8 cellular contexts compared by ENCODE assay signal in genomic region chr1:26864610-26865480, GRCh38. TPM values are rescaled to one million over a fixed set of nuclear protein-coding genes. Genes with fewer than 3 reads are reported as not detected.
DNase-seq lines count a peak whose midpoint lies in the region; ATAC-seq and TF ChIP-seq lines count a peak whose summit lies in the region.

No MANE protein-coding gene starts in this region.

- TF ChIP-seq CTCF in GM13976 (IDR thresholded peaks at IDR 0.05; ENCODE audit: borderline replicate concordance, control extremely low read depth, extremely low read depth, insufficient read depth, missing control alignments), result no peak
- no peak for TF ChIP-seq CTCF in adrenal gland (IDR thresholded peaks at IDR 0.05)
- peak in 2 of 12 donors; percentile 4 to 8 for TF ChIP-seq CTCF in heart left ventricle (IDR thresholded peaks at IDR 0.05)
- peak; percentile 14 for TF ChIP-seq CTCF in type B pancreatic cell (conservative IDR thresholded peaks at IDR 0.05)

- H3K27me3 Mint-ChIP-seq in type B pancreatic cell, result no peaks in the 10 kb centered on the region

- peak overlapping the region; percentile 95 to 99 (median 97) for H3K27ac ChIP-seq in adrenal gland
- H3K27ac ChIP-seq in heart left ventricle, result peak overlapping the region; percentile 86 to 99 (median 95)

- H3K4me3 Mint-ChIP-seq in type B pancreatic cell, result peak overlapping the region; percentile 92

- H3K36me3 ChIP-seq in adrenal gland (replicated peaks in 1 of 2) (no peaks in the 10 kb centered on the region), heart left ventricle (no peaks in the 10 kb centered on the region)

- H3K4me1 ChIP-seq in adrenal gland (replicated peaks in 1 of 2) (peaks cover 4 to 5% of the 10 kb centered on the region in 2 donors), heart left ventricle (peaks cover 0 to 19% (median 9%) of the 10 kb centered on the region in 12 donors)

- no peaks in the 10 kb centered on the region for H3K9me3 Mint-ChIP-seq in type B pancreatic cell

- ATAC-seq in HG02852 (IDR thresholded peaks at IDR 0.05; ENCODE audit: unreplicated experiment), result peak; percentile 89
- peak; percentile 98 to 99 (median 98) for ATAC-seq in heart left ventricle

- intact Hi-C loops in adrenal gland (cut with DNase I) (no loop called here), heart left ventricle (cut with DNase I) (loop anchor here in 1 of 10 donors (5.0 kb wide), 1 partner anchor 53 kb away; no protein-coding TSS in a partner anchor)

- WGBS in adrenal gland, 4 donors, result 0 to 1% (median 0%) methylated on average over 8 to 75 of the region's 75 CpGs
- 0% methylated on average over 35 to 75 of the region's 75 CpGs for WGBS in heart left ventricle, 4 donors

- in situ Hi-C loops in GM13976 (cut with MboI; ENCODE audit: low sequenced_read_pairs, unreplicated experiment), result no loop called here

- H3K9me3 ChIP-seq in adrenal gland (replicated peaks in 1 of 3) (no peaks in the 10 kb centered on the region), heart left ventricle (no peaks in the 10 kb centered on the region)

- H3K4me1 Mint-ChIP-seq in type B pancreatic cell (ENCODE audit: unreplicated experiment), result peaks cover 17% of the 10 kb centered on the region

- H3K4me3 ChIP-seq in adrenal gland, result peak overlapping the region in 3 of 4 donors; percentile 18 to 58 (median 56)
- peak overlapping the region; percentile 22 to 78 (median 66) for H3K4me3 ChIP-seq in heart left ventricle

- DNase-seq in GM13976 (ENCODE audit: low spot score) (peak; percentile 97), NCI-H1436 treated with DMSO at 0.1 percent for 48 hours (lab: John Stamatoyannopoulos, UW) (peak; percentile 95), T follicular helper cell (ENCODE audit: low read depth) (peak; percentile 88), adrenal gland (peak; percentile 97 to 99 (median 98)), heart left ventricle (peak; percentile 96 to 99 (median 98)), pons (ENCODE audit: low spot score) (peak; percentile 96), type B pancreatic cell (ENCODE audit: extremely low spot score, unreplicated experiment) (peak; percentile 98)

- H3K27ac Mint-ChIP-seq in type B pancreatic cell, result peak overlapping the region; percentile 96

- H3K27me3 ChIP-seq in adrenal gland (no peaks in the 10 kb centered on the region), heart left ventricle (no peaks in the 10 kb centered on the region)

- TF ChIP-seq POLR2A in adrenal gland (IDR thresholded peaks at IDR 0.05) (peak; percentile 53 to 88), heart left ventricle (IDR thresholded peaks at IDR 0.05) (peak in 1 of 2 donors; percentile 74)

- no peaks in the 10 kb centered on the region for H3K36me3 Mint-ChIP-seq in type B pancreatic cell

RNA-seq across cellular contexts. Expression of gene SFN, which starts 1.9 kb away (rescaled TPM):
- total RNA-seq in adrenal gland, result under 1 TPM in 4 of 8 donors, not detected in 4; 0.23 to 0.43 (median 0.40) TPM
- 1 to 10 TPM in 1 of 3 donors, under 1 TPM in 2; 0.33 to 1.1 (median 0.56) TPM for polyA plus RNA-seq in adrenal gland
- under 1 TPM in 2 of 9 donors, not detected in 7; 0.26 to 0.37 TPM for total RNA-seq in heart left ventricle
- polyA plus RNA-seq in heart left ventricle, result under 1 TPM; 0.11 to 0.42 TPM
- 27.7 and 86.8 TPM in 2 replicates for total RNA-seq in type B pancreatic cell (ENCODE audit: low replicate concordance)

RNA-seq across cellular contexts. Expression of gene GPN2, which starts 25.2 kb away (rescaled TPM):
- 10 to 100 TPM; 17.2 to 50.7 (median 35.0) TPM for total RNA-seq in adrenal gland
- polyA plus RNA-seq in adrenal gland, result 10 to 100 TPM; 17.4 to 35.0 (median 19.1) TPM
- total RNA-seq in heart left ventricle, result 10 to 100 TPM in 8 of 9 donors, 1 to 10 TPM in 1; 7.6 to 27.4 (median 17.1) TPM
- polyA plus RNA-seq in heart left ventricle, result 10 to 100 TPM; 12.0 to 15.7 TPM
- 28.7 and 35.1 TPM in 2 replicates for total RNA-seq in type B pancreatic cell (ENCODE audit: low replicate concordance)

RNA-seq across cellular contexts. Expression of gene GPATCH3, which starts 35.4 kb away (rescaled TPM):
- total RNA-seq in adrenal gland (10 to 100 TPM; 10.8 to 22.2 (median 14.9) TPM), heart left ventricle (10 to 100 TPM in 3 of 9 donors, 1 to 10 TPM in 6; 6.0 to 14.9 (median 9.0) TPM), type B pancreatic cell (ENCODE audit: low replicate concordance) (19.2 and 23.7 TPM in 2 replicates)
- polyA plus RNA-seq in adrenal gland (10 to 100 TPM in 2 of 3 donors, 1 to 10 TPM in 1; 9.2 to 36.7 (median 22.1) TPM), heart left ventricle (10 to 100 TPM in 1 of 2 donors, 1 to 10 TPM in 1; 7.7 to 11.7 TPM)

RNA-seq across cellular contexts. Expression of gene ZDHHC18, which starts 38.4 kb away (rescaled TPM):
- total RNA-seq in adrenal gland (10 to 100 TPM in 4 of 8 donors, 1 to 10 TPM in 4; 4.9 to 16.5 (median 10.0) TPM), heart left ventricle (10 to 100 TPM in 8 of 9 donors, 1 to 10 TPM in 1; 9.2 to 22.5 (median 12.2) TPM), type B pancreatic cell (ENCODE audit: low replicate concordance) (29.7 and 40.7 TPM in 2 replicates)
- polyA plus RNA-seq in adrenal gland (10 to 100 TPM in 2 of 3 donors, 1 to 10 TPM in 1; 5.7 to 13.4 (median 11.7) TPM), heart left ventricle (10 to 100 TPM in 1 of 2 donors, 1 to 10 TPM in 1; 8.7 to 18.5 TPM)

RNA-seq across cellular contexts. Expression of gene NR0B2, which starts 48.9 kb away (rescaled TPM):
- total RNA-seq in adrenal gland (10 to 100 TPM in 6 of 8 donors, 1 to 10 TPM in 2; 7.1 to 62.7 (median 14.9) TPM), heart left ventricle (10 to 100 TPM in 2 of 9 donors, 1 to 10 TPM in 7; 2.4 to 19.2 (median 6.6) TPM), type B pancreatic cell (ENCODE audit: low replicate concordance) (6.8 and 7.2 TPM in 2 replicates)
- polyA plus RNA-seq in adrenal gland (1 to 10 TPM; 7.6 to 8.3 (median 8.0) TPM), heart left ventricle (1 to 10 TPM; 2.0 to 6.6 TPM)

Comparison
In these comparisons a context has a peak if more than half of its experiments do, and no peak if none do; other contexts are left out.
1. Peak in every context shown above with its lines: DNase-seq, ATAC-seq, H3K4me3 ChIP-seq and H3K27ac ChIP-seq.
2. RNA of gene SFN, which starts 1.9 kb away (total RNA-seq): 27.7 to 86.8 TPM in type B pancreatic cell; 0.23 to 0.43 TPM in adrenal gland and 0.26 to 0.37 TPM in heart left ventricle; every median in the first group is over 10 times any median in the second.